Comparison of ENCODE assay signal across 16 cellular contexts in the genomic region with DNA sequence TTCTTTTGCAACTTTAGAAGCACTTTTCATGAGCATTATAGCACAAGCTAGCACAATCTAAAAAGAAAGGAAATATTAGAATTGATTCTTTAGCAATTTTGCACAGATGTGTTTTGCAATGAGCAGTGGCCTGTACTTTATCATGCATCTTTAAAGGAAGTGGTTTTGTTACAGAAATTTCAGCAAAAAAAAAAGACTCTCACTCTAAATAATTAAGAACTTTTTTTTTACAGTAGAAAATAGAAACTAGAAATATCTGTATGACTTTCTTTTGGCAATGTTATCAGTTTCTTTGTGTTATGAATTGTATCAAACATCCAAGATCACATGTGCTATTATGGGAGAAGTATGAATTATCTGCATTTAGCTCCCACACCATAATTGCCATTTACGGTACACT.
DNase-seq lines count a peak whose midpoint lies in the region; ATAC-seq, FAIRE-seq and TF ChIP-seq lines count a peak whose summit lies in the region.
"Had no signal": no experiment of that assay in that cellular context is flagged by ENCODE, and none has a peak within 500 bp of the region (broad histone marks: within the 10 kb centered on the region; RNA-seq: fewer than 3 reads in every experiment).

No MANE protein-coding gene starts in this region.

- H3K4me1 Mint-ChIP-seq in activated naive CD8-positive, alpha-beta T cell (ENCODE audit: low read depth) = peaks cover 36% of the 10 kb centered on the region
- peaks cover 29% of the 10 kb centered on the region for H3K4me1 Mint-ChIP-seq in activated naive CD8-positive, alpha-beta T cell treated with anti-CD3 and anti-CD28 coated beads for 36 hours
- peaks cover 31% of the 10 kb centered on the region for H3K4me1 Mint-ChIP-seq in T-helper 1 cell treated with Interleukin-12 subunit alpha and Interleukin-12 subunit beta and Interleukin-4 antibody, amounts not matched to agents 30 μg/mL and 1 μg/mL, for 36 hours (ENCODE audit: low read depth)

- ATAC-seq in HG02852 (IDR thresholded peaks at IDR 0.05; ENCODE audit: unreplicated experiment) (peak; percentile 52), GM19397 (IDR thresholded peaks at IDR 0.05; ENCODE audit: unreplicated experiment) (no peak), left cardiac atrium (no peak)
- ATAC-seq: left lobe of liver had no signal

- no peak for TF ChIP-seq CTCF in mammary epithelial cell (conservative IDR thresholded peaks at IDR 0.05 in 1 of 2, IDR thresholded peaks at IDR 0.05 in 1 of 2; ENCODE audit: extremely low read depth in 1 of 2, insufficient read depth in 1 of 2, low read depth in 1 of 2, low read length in 2 of 2)

- H3K4me3 ChIP-seq in small intestine (ENCODE audit: low read depth in 1 of 2, low read length in 2 of 2) (no peak overlapping the region), mammary epithelial cell (replicated peaks in 1 of 3; ENCODE audit: insufficient read depth in 1 of 3, low read depth in 2 of 3, low read length in 3 of 3) (no peak overlapping the region)
- H3K4me3 ChIP-seq: HAP-1 had no signal

- FAIRE-seq in small intestine (lab: Jason Lieb, UNC) = no peak

- dilution Hi-C loops in mammary epithelial cell (cut with HindIII; ENCODE audit: low sequenced_read_pairs) = no loop called here

- H3K27me3 ChIP-seq in small intestine (ENCODE audit: control insufficient read depth in 2 of 2, insufficient read depth in 2 of 2, low read length in 2 of 2) (no peaks in the 10 kb centered on the region), mammary epithelial cell (ENCODE audit: insufficient read depth, low read length) (no peaks in the 10 kb centered on the region)
- H3K27me3 ChIP-seq: BE2C had no signal

- H3K9ac ChIP-seq in mammary epithelial cell (ENCODE audit: insufficient read depth, low read length) = no peak overlapping the region
- H3K9ac ChIP-seq: KMS-11 had no signal

- CTCF ChIA-PET in mammary epithelial cell (lab: Charles Lee; ENCODE audit: low non-redundant PET) = no interaction called here

- H3K4me2 ChIP-seq in mammary epithelial cell (ENCODE audit: insufficient read depth, low read depth, low read length) = no peak overlapping the region
- H3K4me2 ChIP-seq: KMS-11 had no signal

- in situ Hi-C loops in mammary epithelial cell (cut with MboI; ENCODE audit: low sequenced_read_pairs in 2 of 2) = no loop called here

- no peaks in the 10 kb centered on the region for H3K27me3 Mint-ChIP-seq in activated naive CD8-positive, alpha-beta T cell
- no peaks in the 10 kb centered on the region for H3K27me3 Mint-ChIP-seq in activated naive CD8-positive, alpha-beta T cell treated with anti-CD3 and anti-CD28 coated beads for 36 hours
- no peaks in the 10 kb centered on the region for H3K27me3 Mint-ChIP-seq in T-helper 1 cell treated with Interleukin-12 subunit alpha and Interleukin-12 subunit beta and Interleukin-4 antibody, amounts not matched to agents 30 μg/mL and 1 μg/mL, for 36 hours (ENCODE audit: low read depth)

- H3K27ac ChIP-seq in small intestine (ENCODE audit: low read depth in 1 of 2, low read length in 1 of 2) = no peak overlapping the region
- H3K27ac ChIP-seq in mammary epithelial cell (ENCODE audit: insufficient read depth, low read depth, low read length) = no peak overlapping the region
- H3K27ac ChIP-seq: KMS-11 had no signal

- no peak overlapping the region for H3K4me3 Mint-ChIP-seq in activated naive CD8-positive, alpha-beta T cell
- H3K4me3 Mint-ChIP-seq in activated naive CD8-positive, alpha-beta T cell treated with anti-CD3 and anti-CD28 coated beads for 36 hours = no peak overlapping the region
- H3K4me3 Mint-ChIP-seq in T-helper 1 cell treated with Interleukin-12 subunit alpha and Interleukin-12 subunit beta and Interleukin-4 antibody, amounts not matched to agents 30 μg/mL and 1 μg/mL, for 36 hours = no peak overlapping the region

- H3K36me3 ChIP-seq in small intestine (ENCODE audit: control insufficient read depth in 2 of 2, insufficient read depth in 2 of 2, low read length in 2 of 2) = no peaks in the 10 kb centered on the region
- no peaks in the 10 kb centered on the region for H3K36me3 ChIP-seq in mammary epithelial cell (ENCODE audit: insufficient read depth, low read length)
- H3K36me3 ChIP-seq: BE2C, HAP-1 had no signal

- 65 to 84% (median 66%) methylated on average over 1 of the region's 1 CpG for WGBS in small intestine, 3 donors
- WGBS in mammary epithelial cell (ENCODE audit: low coverage, missing lambda C conversion rate) = 100% methylated on average over 1 of the region's 1 CpG

- BruUV-seq in mammary epithelial cell (replicated peaks; lab: Mats Ljungman, UMichigan) = no TSS peak

- intact Hi-C loops in mammary epithelial cell (cut with micrococcal nuclease) (no loop called here), left cardiac atrium (cut with DNase I) (no loop called here)

- no peaks in the 10 kb centered on the region for H3K9me3 Mint-ChIP-seq in activated naive CD8-positive, alpha-beta T cell (ENCODE audit: low read depth)
- H3K9me3 Mint-ChIP-seq in activated naive CD8-positive, alpha-beta T cell treated with anti-CD3 and anti-CD28 coated beads for 36 hours = peaks cover 13% of the 10 kb centered on the region
- H3K9me3 Mint-ChIP-seq in T-helper 1 cell treated with Interleukin-12 subunit alpha and Interleukin-12 subunit beta and Interleukin-4 antibody, amounts not matched to agents 30 μg/mL and 1 μg/mL, for 36 hours = peaks cover 16% of the 10 kb centered on the region

- peak overlapping the region; percentile 42 for H3K27ac Mint-ChIP-seq in activated naive CD8-positive, alpha-beta T cell
- H3K27ac Mint-ChIP-seq in activated naive CD8-positive, alpha-beta T cell treated with anti-CD3 and anti-CD28 coated beads for 36 hours = no peak overlapping the region
- peak overlapping the region; percentile 37 for H3K27ac Mint-ChIP-seq in T-helper 1 cell treated with Interleukin-12 subunit alpha and Interleukin-12 subunit beta and Interleukin-4 antibody, amounts not matched to agents 30 μg/mL and 1 μg/mL, for 36 hours
- H3K27ac Mint-ChIP-seq: progenitor cell of endocrine pancreas had no signal

- DNase-seq in activated naive CD8-positive, alpha-beta T cell treated with anti-CD3 and anti-CD28 coated beads for 36 hours = no peak
- peak; percentile 37 for DNase-seq in small intestine
- DNase-seq in mammary epithelial cell = no peak
- DNase-seq in left cardiac atrium = no peak
- DNase-seq: BE2C, DMS79 treated with DMSO at 0.1 percent for 48 hours, NCI-H1694 treated with DMSO at 0.1 percent for 48 hours, NCI-H524 had no signal

- H3K4me1 ChIP-seq in small intestine (ENCODE audit: control insufficient read depth in 2 of 2, insufficient read depth in 1 of 2, low read depth in 1 of 2, low read length in 1 of 2) (no peaks in the 10 kb centered on the region), mammary epithelial cell (ENCODE audit: insufficient read depth, low read length) (peaks cover 16% of the 10 kb centered on the region)
- H3K4me1 ChIP-seq: HAP-1 had no signal

- no peaks in the 10 kb centered on the region for H4K20me1 ChIP-seq in mammary epithelial cell (ENCODE audit: insufficient read depth, low read length)

- H3K36me3 Mint-ChIP-seq in activated naive CD8-positive, alpha-beta T cell = no peaks in the 10 kb centered on the region
- peaks cover 7% of the 10 kb centered on the region for H3K36me3 Mint-ChIP-seq in activated naive CD8-positive, alpha-beta T cell treated with anti-CD3 and anti-CD28 coated beads for 36 hours
- H3K36me3 Mint-ChIP-seq in T-helper 1 cell treated with Interleukin-12 subunit alpha and Interleukin-12 subunit beta and Interleukin-4 antibody, amounts not matched to agents 30 μg/mL and 1 μg/mL, for 36 hours (ENCODE audit: low read depth) = peaks cover 15% of the 10 kb centered on the region

- H3K9me3 ChIP-seq in small intestine (ENCODE audit: control insufficient read depth, low read depth) (no peaks in the 10 kb centered on the region), mammary epithelial cell (replicated peaks; ENCODE audit: insufficient read depth, low read length) (no peaks in the 10 kb centered on the region)
- H3K9me3 ChIP-seq: BE2C, HAP-1 had no signal

- no peaks in the 10 kb centered on the region for H3K79me2 ChIP-seq in mammary epithelial cell (ENCODE audit: insufficient read depth, low read length)

- H2AFZ ChIP-seq in mammary epithelial cell (ENCODE audit: low read depth, low read length) = no peak overlapping the region
